ENCODE assay signal across 8 cellular contexts in genomic region chr6:33008944-33009861, GRCh38. TPM values are rescaled to one million over a fixed set of nuclear protein-coding genes. Genes with fewer than 3 reads are reported as not detected.
DNase-seq lines count a peak whose midpoint lies in the region; ATAC-seq and TF ChIP-seq lines count a peak whose summit lies in the region.

HLA-DOA (minus strand) TSS chr6:33009591.

- H3K36me3 ChIP-seq in CD4-positive, alpha-beta memory T cell (ENCODE audit: insufficient read depth, low read length), result no peaks in the 10 kb centered on the region
- H3K36me3 ChIP-seq in prostate gland, result no peaks in the 10 kb centered on the region

- H3K27me3 Mint-ChIP-seq in CD4-positive, alpha-beta memory T cell, result peaks cover 9 to 19% of the 10 kb centered on the region in 2 donors
- peaks cover 28% of the 10 kb centered on the region for H3K27me3 Mint-ChIP-seq in activated CD4-positive, alpha-beta T cell treated with anti-CD3 and anti-CD28 coated beads, Interleukin-2, amount 10 ng/mL, durations not matched to agents 7 days and 5 days
- H3K27me3 Mint-ChIP-seq in endothelial cell (ENCODE audit: unreplicated experiment) (peaks cover 2% of the 10 kb centered on the region), neural crest cell (ENCODE audit: low read depth) (peaks cover 47% of the 10 kb centered on the region)

- H3K4me1 Mint-ChIP-seq in CD4-positive, alpha-beta memory T cell, result peaks cover 5 to 16% (median 8%) of the 10 kb centered on the region in 4 donors
- H3K4me1 Mint-ChIP-seq in activated CD4-positive, alpha-beta T cell treated with anti-CD3 and anti-CD28 coated beads, Interleukin-2, amount 10 ng/mL, durations not matched to agents 7 days and 5 days, result peaks cover 15% of the 10 kb centered on the region
- peaks cover 14% of the 10 kb centered on the region for H3K4me1 Mint-ChIP-seq in endothelial cell (ENCODE audit: unreplicated experiment)
- peaks cover 16% of the 10 kb centered on the region for H3K4me1 Mint-ChIP-seq in neural crest cell

- 12% methylated on average over 24 of the region's 24 CpGs for WGBS in prostate gland

- H3K27me3 ChIP-seq in CD4-positive, alpha-beta memory T cell (ENCODE audit: insufficient read depth, low read length), result peaks cover 8% of the 10 kb centered on the region
- H3K27me3 ChIP-seq in prostate gland (replicated peaks; ENCODE audit: insufficient read depth), result no peaks in the 10 kb centered on the region

- peak within 1 kb of the TSS; percentile 10 to 65 (median 30) for H3K4me3 Mint-ChIP-seq in CD4-positive, alpha-beta memory T cell
- peak within 1 kb of the TSS; percentile 52 for H3K4me3 Mint-ChIP-seq in activated CD4-positive, alpha-beta T cell treated with anti-CD3 and anti-CD28 coated beads, Interleukin-2, amount 10 ng/mL, durations not matched to agents 7 days and 5 days
- peak within 1 kb of the TSS; percentile 95 for H3K4me3 Mint-ChIP-seq in endothelial cell (ENCODE audit: unreplicated experiment)
- H3K4me3 Mint-ChIP-seq in neural crest cell, result peak within 1 kb of the TSS; percentile 62

- peak; percentile 93 for ATAC-seq in HG03159 (IDR thresholded peaks at IDR 0.05; ENCODE audit: unreplicated experiment)

- no peaks in the 10 kb centered on the region for H3K9me3 ChIP-seq in CD4-positive, alpha-beta memory T cell (ENCODE audit: control insufficient read depth in 1 of 2, low read length in 2 of 2)
- no peaks in the 10 kb centered on the region for H3K9me3 ChIP-seq in prostate gland

- POLR2A ChIA-PET in CD4-positive, alpha-beta memory T cell (lab: Charles Lee; ENCODE audit: partially characterized antibody), result no interaction called here
- POLR2A ChIA-PET in activated CD4-positive, alpha-beta T cell treated with anti-CD3 and anti-CD28 coated beads, Interleukin-2, amount 10 ng/mL, durations not matched to agents 7 days and 5 days (lab: Charles Lee), result interaction anchor here (0.6 kb wide), 1 partner anchor 107 kb away, joined by 3 read pairs; no protein-coding TSS in a partner anchor

- peak in 3 of 5 donors; percentile 17 to 26 (median 24) for DNase-seq in CD4-positive, alpha-beta memory T cell
- peak; percentile 49 for DNase-seq in activated CD4-positive, alpha-beta T cell treated with anti-CD3 and anti-CD28 coated beads, Interleukin-2, amount 10 ng/mL, durations not matched to agents 7 days and 5 days
- DNase-seq in endothelial cell (ENCODE audit: low spot score) (peak; percentile 19), neural crest cell (ENCODE audit: low read depth, low spot score) (peak; percentile 42), H4 (ENCODE audit: low spot score) (no peak), prostate gland (ENCODE audit: low spot score) (no peak)

- intact Hi-C loops in CD4-positive, alpha-beta memory T cell (cut with micrococcal nuclease), result no loop called here
- intact Hi-C loops in prostate gland (cut with DNase I), result no loop called here

- peak within 1 kb of the TSS in 4 of 7 donors; percentile 11 to 72 (median 37) for H3K27ac Mint-ChIP-seq in CD4-positive, alpha-beta memory T cell
- H3K27ac Mint-ChIP-seq in activated CD4-positive, alpha-beta T cell treated with anti-CD3 and anti-CD28 coated beads, Interleukin-2, amount 10 ng/mL, durations not matched to agents 7 days and 5 days, result no peak within 1 kb of the TSS
- H3K27ac Mint-ChIP-seq in endothelial cell (ENCODE audit: unreplicated experiment) (no peak within 1 kb of the TSS), neural crest cell (ENCODE audit: unreplicated experiment) (no peak within 1 kb of the TSS)

- H3K4me3 ChIP-seq in CD4-positive, alpha-beta memory T cell (ENCODE audit: low read length in 2 of 2), result no peak within 1 kb of the TSS
- peak within 1 kb of the TSS in 1 of 2 donors; percentile 4 for H3K4me3 ChIP-seq in prostate gland

- H3K9me3 Mint-ChIP-seq in CD4-positive, alpha-beta memory T cell, result no peaks in the 10 kb centered on the region
- no peaks in the 10 kb centered on the region for H3K9me3 Mint-ChIP-seq in activated CD4-positive, alpha-beta T cell treated with anti-CD3 and anti-CD28 coated beads, Interleukin-2, amount 10 ng/mL, durations not matched to agents 7 days and 5 days
- no peaks in the 10 kb centered on the region for H3K9me3 Mint-ChIP-seq in endothelial cell (ENCODE audit: unreplicated experiment)
- H3K9me3 Mint-ChIP-seq in neural crest cell, result no peaks in the 10 kb centered on the region

- in situ Hi-C loops in GM18951 (cut with MboI; ENCODE audit: low sequenced_read_pairs, unreplicated experiment), result no loop called here

- H3K4me1 ChIP-seq in CD4-positive, alpha-beta memory T cell (ENCODE audit: insufficient read depth, low read length), result peaks cover 9% of the 10 kb centered on the region
- no peaks in the 10 kb centered on the region for H3K4me1 ChIP-seq in prostate gland (replicated peaks)

- TF ChIP-seq POLR2A in GM18951 (IDR thresholded peaks at IDR 0.05; ENCODE audit: extremely low read depth, insufficient read depth, insufficient read length) (peak; percentile 82), prostate gland (IDR thresholded peaks at IDR 0.05) (no peak)

- H3K27ac ChIP-seq in CD4-positive, alpha-beta memory T cell (ENCODE audit: low read depth, low read length), result no peak within 1 kb of the TSS
- peak within 1 kb of the TSS in 1 of 2 donors; percentile 48 for H3K27ac ChIP-seq in prostate gland

- H3K36me3 Mint-ChIP-seq in CD4-positive, alpha-beta memory T cell, result no peaks in the 10 kb centered on the region
- H3K36me3 Mint-ChIP-seq in activated CD4-positive, alpha-beta T cell treated with anti-CD3 and anti-CD28 coated beads, Interleukin-2, amount 10 ng/mL, durations not matched to agents 7 days and 5 days (ENCODE audit: low read depth), result no peaks in the 10 kb centered on the region
- H3K36me3 Mint-ChIP-seq in endothelial cell (ENCODE audit: low read depth, unreplicated experiment) (no peaks in the 10 kb centered on the region), neural crest cell (ENCODE audit: low read depth) (no peaks in the 10 kb centered on the region)

- CTCF ChIA-PET in CD4-positive, alpha-beta memory T cell (lab: Charles Lee; ENCODE audit: partially characterized antibody), result interaction anchor here (1.2 kb wide), 1 partner anchor 74 kb away, joined by 3 read pairs; no protein-coding TSS in a partner anchor
- CTCF ChIA-PET in activated CD4-positive, alpha-beta T cell treated with anti-CD3 and anti-CD28 coated beads, Interleukin-2, amount 10 ng/mL, durations not matched to agents 7 days and 5 days (lab: Charles Lee), result no interaction called here

- no peak for TF ChIP-seq CTCF in endothelial cell (IDR thresholded peaks at IDR 0.05; ENCODE audit: unreplicated experiment)
- no peak for TF ChIP-seq CTCF in neural crest cell (conservative IDR thresholded peaks at IDR 0.05)
- TF ChIP-seq CTCF in prostate gland (IDR thresholded peaks at IDR 0.05), result no peak

RNA-seq across cellular contexts. Expression of gene HLA-DOA, which starts in this region (rescaled TPM):
- 1 to 10 TPM in 1 of 2 experiments, under 1 TPM in 1; 0.69 to 1.4 TPM for total RNA-seq in CD4-positive, alpha-beta memory T cell
- polyA plus RNA-seq in CD4-positive, alpha-beta memory T cell, result 1 to 10 TPM in 1 of 2 donors, not detected in 1; 1.8 TPM
- total RNA-seq in activated CD4-positive, alpha-beta T cell treated with anti-CD3 and anti-CD28 coated beads, Interleukin-2, amount 10 ng/mL, durations not matched to agents 7 days and 5 days, result 1 to 10 TPM; 1.5 to 1.6 TPM
- total RNA-seq in endothelial cell (ENCODE audit: unreplicated experiment) (7.3 TPM), neural crest cell (1.7 and 2.8 TPM in 2 replicates), prostate gland (10 to 100 TPM in 1 of 2 donors, 1 to 10 TPM in 1; 7.2 to 14.6 TPM)
- total RNA-seq in H4 (2014; rRNA removed; shearing (Covaris generic)), result 0.14 TPM in 1 of 2 replicates, not detected in the other

Comparison
In these comparisons a context has a peak if more than half of its experiments do, and no peak if none do; other contexts are left out.
1. DNase-seq: peak in CD4-positive, alpha-beta memory T cell (3 of 5), activated CD4-positive, alpha-beta T cell treated with anti-CD3 and anti-CD28 coated beads, Interleukin-2, amount 10 ng/mL, durations not matched to agents 7 days and 5 days (single experiment), endothelial cell (single experiment) and neural crest cell (single experiment); none in H4 (single experiment) and prostate gland (single experiment).
2. H3K27ac Mint-ChIP-seq: peak in CD4-positive, alpha-beta memory T cell (4 of 7); none in activated CD4-positive, alpha-beta T cell treated with anti-CD3 and anti-CD28 coated beads, Interleukin-2, amount 10 ng/mL, durations not matched to agents 7 days and 5 days (single experiment), endothelial cell (single experiment) and neural crest cell (single experiment).
3. H3K4me3 Mint-ChIP-seq: peak in every context shown above with its lines; median percentile 95 in endothelial cell; 62 in neural crest cell; 52 in activated CD4-positive, alpha-beta T cell treated with anti-CD3 and anti-CD28 coated beads, Interleukin-2, amount 10 ng/mL, durations not matched to agents 7 days and 5 days; 30 in CD4-positive, alpha-beta memory T cell.